16 cellular contexts compared by ENCODE assay signal in genomic region chr6:5566718-5567117, GRCh38.
A peak's percentile ranks its signal among the peaks of the same experiment; 100 is the strongest.
DNase-seq lines count a peak whose midpoint lies in the region; ATAC-seq, FAIRE-seq and TF ChIP-seq lines count a peak whose summit lies in the region.
"Had no signal": no experiment of that assay in that cellular context is flagged by ENCODE, and none has a peak within 500 bp of the region (broad histone marks: within the 10 kb centered on the region; RNA-seq: fewer than 3 reads in every experiment).

No MANE protein-coding gene starts in this region.

- peaks cover 17% of the 10 kb centered on the region for H3K9me3 ChIP-seq in endodermal cell (ENCODE audit: control insufficient read depth, low read length)
- H3K9me3 ChIP-seq: upper lobe of right lung had no signal

- H3K27me3 Mint-ChIP-seq in endodermal cell (ENCODE audit: insufficient read depth): no peaks in the 10 kb centered on the region
- H3K27me3 Mint-ChIP-seq: activated naive CD8-positive, alpha-beta T cell had no signal

- H3K9me3 Mint-ChIP-seq in endodermal cell: peaks cover 14% of the 10 kb centered on the region

- H3K27ac ChIP-seq in endodermal cell (ENCODE audit: low read depth, low read length): no peak overlapping the region
- H3K27ac ChIP-seq: GM23248, upper lobe of right lung had no signal

- no peaks in the 10 kb centered on the region for H3K36me3 ChIP-seq in endodermal cell (ENCODE audit: control insufficient read depth, insufficient read depth, low read length)
- H3K36me3 ChIP-seq: upper lobe of right lung had no signal

- no peak overlapping the region for H3K27ac Mint-ChIP-seq in endodermal cell
- H3K27ac Mint-ChIP-seq: activated naive CD8-positive, alpha-beta T cell had no signal

- no peak overlapping the region for H3K9ac ChIP-seq in endodermal cell (ENCODE audit: extremely low read depth, low read length, poor library complexity, severe bottlenecking)
- H3K9ac ChIP-seq: GM23248 had no signal

- H3K4me3 ChIP-seq in endodermal cell (ENCODE audit: low read length): no peak overlapping the region
- H3K4me3 ChIP-seq: GM23248, upper lobe of right lung had no signal

- H3K4me1 Mint-ChIP-seq in endodermal cell: peaks cover 10% of the 10 kb centered on the region

- peak; percentile 74 for FAIRE-seq in GM12891 (lab: Jason Lieb, UNC)
- FAIRE-seq: bronchial epithelial cell had no signal

- H3K4me1 ChIP-seq in endodermal cell (ENCODE audit: control insufficient read depth, insufficient read depth, low read length): no peaks in the 10 kb centered on the region
- H3K4me1 ChIP-seq: upper lobe of right lung had no signal

- peaks cover 9% of the 10 kb centered on the region for H3K36me3 Mint-ChIP-seq in endodermal cell (ENCODE audit: low read depth)

- WGBS in endodermal cell (ENCODE audit: insufficient coverage in 1 of 2, insufficient read length in 1 of 2), 2 experiments: 86 to 92% methylated on average over 1 to 4 of the region's 4 CpGs

- ATAC-seq in GM19025 (IDR thresholded peaks at IDR 0.05; ENCODE audit: low read depth, unreplicated experiment) (peak; percentile 57), HG02610 (IDR thresholded peaks at IDR 0.05; ENCODE audit: unreplicated experiment) (peak; percentile 59), HG03439 (IDR thresholded peaks at IDR 0.05; ENCODE audit: unreplicated experiment) (peak; percentile 49)
- ATAC-seq: upper lobe of right lung had no signal

- DNase-seq in GM12891 (ENCODE audit: insufficient read length, low spot score): no peak
- DNase-seq in NCI-H526 treated with DMSO at 0.1 percent for 48 hours (lab: John Stamatoyannopoulos, UW): no peak
- no peak for DNase-seq in endodermal cell
- DNase-seq in CD1c-positive myeloid dendritic cell (ENCODE audit: extremely low spot score): no peak
- DNase-seq in activated T-cell treated with anti-CD3 and anti-CD28 coated beads for 4 hours: no peak
- DNase-seq: activated CD4-positive, CD25-positive, alpha-beta regulatory T cell treated with anti-CD3 and anti-CD28 coated beads, Interleukin-2, amount 50 U/mL, for 72 hours; GM23248; hypothalamus; NCI-H1930; stimulated activated CD4-positive, alpha-beta T cell treated with anti-CD3 and anti-CD28 coated beads, Interleukin-4, amount 100 ng/mL, for 1 hour; upper lobe of right lung had no signal

- no peak for TF ChIP-seq POLR2A in GM12891 (IDR thresholded peaks at IDR 0.05; ENCODE audit: low read depth, low read length)

- H3K4me3 Mint-ChIP-seq in endodermal cell: no peak overlapping the region
- H3K4me3 Mint-ChIP-seq: activated naive CD8-positive, alpha-beta T cell had no signal

- H3K27me3 ChIP-seq in endodermal cell (ENCODE audit: control insufficient read depth, insufficient read depth, low read length, poor library complexity, severe bottlenecking): no peaks in the 10 kb centered on the region
- H3K27me3 ChIP-seq: upper lobe of right lung had no signal

- TF ChIP-seq CTCF in endodermal cell (conservative IDR thresholded peaks at IDR 0.05): no peak

TF ChIP-seq in GM12891, 5 proteins besides CTCF, POLR2A, EP300 and RAD21:
- no peak for TF ChIP-seq TAF1 (IDR thresholded peaks at IDR 0.05; ENCODE audit: low read depth, low read length)
